In the genomic region with DNA sequence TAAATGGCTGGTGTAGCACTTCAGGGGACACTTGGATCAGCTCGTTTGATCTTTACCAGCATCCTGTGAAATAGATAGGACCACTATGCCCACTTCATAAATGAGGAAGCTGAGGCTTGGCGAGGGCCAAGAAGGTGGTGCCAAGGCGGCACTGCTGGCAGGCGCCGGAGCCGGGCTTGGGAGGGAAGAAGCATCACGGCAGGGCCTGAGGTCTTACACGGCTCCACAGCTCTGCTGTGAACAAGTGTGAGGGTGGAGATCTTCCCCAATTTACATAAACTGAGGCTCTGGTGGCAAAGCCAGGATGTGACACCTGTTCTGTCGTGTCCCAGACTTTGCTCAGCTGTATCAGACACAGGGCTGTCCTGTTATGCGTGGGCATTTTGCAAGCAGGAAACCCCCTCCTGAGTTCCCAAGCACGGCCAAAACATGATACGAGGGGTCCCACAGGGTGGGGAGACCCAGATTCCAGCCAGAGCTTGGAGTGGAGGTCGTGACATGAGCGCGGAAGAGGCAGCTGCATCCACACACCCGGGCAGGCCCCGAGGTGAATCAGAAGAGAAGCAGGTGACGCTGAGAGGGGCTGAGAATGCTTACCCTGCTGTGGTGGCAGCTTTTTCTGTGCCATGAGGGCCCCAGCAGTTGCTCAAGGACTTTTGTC, we compare ENCODE assay signal across 10 cellular contexts.
DNase-seq lines count a peak whose midpoint lies in the region; ATAC-seq, FAIRE-seq and TF ChIP-seq lines count a peak whose summit lies in the region.
"Had no signal": no experiment of that assay in that cellular context is flagged by ENCODE, and none has a peak within 500 bp of the region (broad histone marks: within the 10 kb centered on the region; RNA-seq: fewer than 3 reads in every experiment).

No MANE protein-coding gene starts in this region.

- H3K9me3 ChIP-seq in BLaER1 treated with 17β-estradiol and CSF1 and Interleukin-3, amounts not matched to agents 10 nM and 100 nM (replicated peaks in 1 of 11), result no peaks in the 10 kb centered on the region
- H3K9me3 ChIP-seq in SJCRH30 (replicated peaks) (no peaks in the 10 kb centered on the region), MM.1S (replicated peaks; ENCODE audit: insufficient read depth, low read length) (no peaks in the 10 kb centered on the region), breast epithelium (no peaks in the 10 kb centered on the region)
- H3K9me3 ChIP-seq: ovary had no signal

- no peak overlapping the region for H3K27ac ChIP-seq in BLaER1 treated with 17β-estradiol and CSF1 and Interleukin-3, amounts not matched to agents 10 nM and 100 nM
- H3K27ac ChIP-seq in SJCRH30 (no peak overlapping the region), MM.1S (ENCODE audit: low read length) (no peak overlapping the region), breast epithelium (no peak overlapping the region), brain microvascular endothelial cell (no peak overlapping the region)
- H3K27ac ChIP-seq: ovary had no signal

- no peaks in the 10 kb centered on the region for H3K9me2 ChIP-seq in MM.1S (replicated peaks; ENCODE audit: insufficient read depth, low read length)

- TF ChIP-seq CTCF in MM.1S (IDR thresholded peaks at IDR 0.05; ENCODE audit: low read length), result no peak
- TF ChIP-seq CTCF in breast epithelium (IDR thresholded peaks at IDR 0.05), result no peak
- no peak for TF ChIP-seq CTCF in brain microvascular endothelial cell (IDR thresholded peaks at IDR 0.05; ENCODE audit: low read depth, low read length, missing control alignments)

- H4K20me1 ChIP-seq in BLaER1 treated with 17β-estradiol and CSF1 and Interleukin-3, amounts not matched to agents 10 nM and 100 nM, result no peaks in the 10 kb centered on the region
- H4K20me1 ChIP-seq in MM.1S (ENCODE audit: insufficient read depth, low read length), result no peaks in the 10 kb centered on the region

- no peak overlapping the region for H3K4me3 ChIP-seq in BLaER1 treated with 17β-estradiol and CSF1 and Interleukin-3, amounts not matched to agents 10 nM and 100 nM
- H3K4me3 ChIP-seq in SJCRH30 (no peak overlapping the region), MM.1S (ENCODE audit: low read length) (no peak overlapping the region), breast epithelium (no peak overlapping the region), brain microvascular endothelial cell (ENCODE audit: low read depth, low read length) (no peak overlapping the region)
- H3K4me3 ChIP-seq: ovary had no signal

- FAIRE-seq in GM19239 (lab: Jason Lieb, UNC), result peak; percentile 18

- ATAC-seq in HG02884 (IDR thresholded peaks at IDR 0.05; ENCODE audit: unreplicated experiment) (peak; percentile 64), HG03520 (IDR thresholded peaks at IDR 0.05; ENCODE audit: unreplicated experiment) (no peak)

- no peak overlapping the region for H2AFZ ChIP-seq in MM.1S (ENCODE audit: low read length)

- in situ Hi-C loops in brain microvascular endothelial cell (cut with HindIII; ENCODE audit: low pct_ligation_motif_present, low sequenced_read_pairs), result no loop called here

- H3K4me2 ChIP-seq in BLaER1 treated with 17β-estradiol and CSF1 and Interleukin-3, amounts not matched to agents 10 nM and 100 nM, result peak overlapping the region in 9 of 11 experiments; percentile 30 to 93 (median 81); a peak in 19 of 22 replicates
- no peak overlapping the region for H3K4me2 ChIP-seq in MM.1S (ENCODE audit: low read depth, low read length)

- no peaks in the 10 kb centered on the region for H3K36me3 ChIP-seq in BLaER1 treated with 17β-estradiol and CSF1 and Interleukin-3, amounts not matched to agents 10 nM and 100 nM
- H3K36me3 ChIP-seq in SJCRH30 (no peaks in the 10 kb centered on the region), MM.1S (replicated peaks; ENCODE audit: insufficient read depth, low read length) (no peaks in the 10 kb centered on the region; the same call in 1 of the 2 replicates), breast epithelium (no peaks in the 10 kb centered on the region), brain microvascular endothelial cell (replicated peaks) (no peaks in the 10 kb centered on the region)
- H3K36me3 ChIP-seq: ovary had no signal

- H3F3A ChIP-seq in MM.1S (ENCODE audit: insufficient read depth, low read length), result no peaks in the 10 kb centered on the region

- H3K9ac ChIP-seq in BLaER1 treated with 17β-estradiol and CSF1 and Interleukin-3, amounts not matched to agents 10 nM and 100 nM, result no peak overlapping the region
- no peak overlapping the region for H3K9ac ChIP-seq in MM.1S (ENCODE audit: low read length)

- DNase-seq in GM19239 (ENCODE audit: insufficient read length, low spot score) (peak; percentile 56), SJCRH30 (peak; percentile 43 to 60), MM.1S (no peak), breast epithelium (ENCODE audit: low spot score in 2 of 2) (no peak), brain microvascular endothelial cell (no peak)
- DNase-seq: activated effector memory CD4-positive, alpha-beta T cell treated with anti-CD3 and anti-CD28 coated beads, Interleukin-2, amount 50 U/mL, for 16 hours; ovary had no signal

- H3K4me1 ChIP-seq in BLaER1 treated with 17β-estradiol and CSF1 and Interleukin-3, amounts not matched to agents 10 nM and 100 nM, result peaks cover 37 to 64% (median 53%) of the 10 kb centered on the region in 10 experiments
- H3K4me1 ChIP-seq in SJCRH30, result peaks cover 38% of the 10 kb centered on the region
- H3K4me1 ChIP-seq in MM.1S (ENCODE audit: low read length), result no peaks in the 10 kb centered on the region
- no peaks in the 10 kb centered on the region for H3K4me1 ChIP-seq in breast epithelium

- H3K27me3 ChIP-seq in BLaER1 treated with 17β-estradiol and CSF1 and Interleukin-3, amounts not matched to agents 10 nM and 100 nM, result no peaks in the 10 kb centered on the region
- H3K27me3 ChIP-seq in SJCRH30, result no peaks in the 10 kb centered on the region
- H3K27me3 ChIP-seq in MM.1S (replicated peaks; ENCODE audit: insufficient read depth, low read length), result no peaks in the 10 kb centered on the region
- H3K27me3 ChIP-seq in breast epithelium, result no peaks in the 10 kb centered on the region
- H3K27me3 ChIP-seq in brain microvascular endothelial cell (replicated peaks), result no peaks in the 10 kb centered on the region
- H3K27me3 ChIP-seq: ovary had no signal

- TF ChIP-seq POLR2A in breast epithelium (IDR thresholded peaks at IDR 0.05), result no peak

- H3K79me2 ChIP-seq in MM.1S (ENCODE audit: low read length), result peaks cover 16% of the 10 kb centered on the region

- intact Hi-C loops in breast epithelium (cut with DNase I; ENCODE audit: low total_unique reads), result no loop called here

Comparison
In these comparisons a context has a peak if more than half of its experiments do, and no peak if none do; other contexts are left out.
1. DNase-seq: peak in GM19239 (single experiment) and SJCRH30 (2 of 2); none in MM.1S (single experiment), breast epithelium (0 of 2) and brain microvascular endothelial cell (single experiment).